In genomic region chrX:152681012-152681411, GRCh38 we compare ENCODE assay signal across 17 cellular contexts. TPM values are rescaled to one million over a fixed set of nuclear protein-coding genes. Genes with fewer than 3 reads are reported as not detected.
A peak's percentile ranks its signal among the peaks of the same experiment; 100 is the strongest.
DNase-seq lines count a peak whose midpoint lies in the region; ATAC-seq, FAIRE-seq and TF ChIP-seq lines count a peak whose summit lies in the region.
"Not testable (repeated sequence)": the region's sequence is repeated elsewhere in the genome, so short reads cannot be mapped to it uniquely, and the experiment has no call there.
"Had no signal": no experiment of that assay in that cellular context is flagged by ENCODE, and none has a peak within 500 bp of the region (broad histone marks: within the 10 kb centered on the region; RNA-seq: fewer than 3 reads in every experiment).

No MANE protein-coding gene starts in this region.

- intact Hi-C loops in activated CD8-positive, alpha-beta T cell treated with anti-CD3 and anti-CD28 coated beads for 36 hours (cut with micrococcal nuclease) = not testable (repeated sequence)

- H3K4me3 Mint-ChIP-seq in activated CD8-positive, alpha-beta T cell treated with anti-CD3 and anti-CD28 coated beads for 36 hours = not testable (repeated sequence)

- not testable (repeated sequence) for H3K4me1 Mint-ChIP-seq in activated CD8-positive, alpha-beta T cell treated with anti-CD3 and anti-CD28 coated beads for 36 hours (ENCODE audit: low read depth)

- H3K27me3 ChIP-seq in keratinocyte (ENCODE audit: control insufficient read depth, extremely low read depth, insufficient read depth, low read length) = not testable (repeated sequence)

- dilution Hi-C loops in keratinocyte (cut with MboI; ENCODE audit: extremely low pct_ligation_motif_present, low sequenced_read_pairs) = not testable (repeated sequence)

- H3K4me1 ChIP-seq in A549; keratinocyte (ENCODE audit: control insufficient read depth, extremely low read depth, insufficient read depth, low read length): not testable (repeated sequence)

- H3K4me2 ChIP-seq in A549; keratinocyte (ENCODE audit: control insufficient read depth, extremely low read depth, insufficient read depth, low read depth, low read length): not testable (repeated sequence)

- not testable (repeated sequence) for H3K79me2 ChIP-seq in keratinocyte (ENCODE audit: control insufficient read depth, insufficient read depth, low read length)

- TF ChIP-seq EP300 in A549 (IDR thresholded peaks at IDR 0.05) = not testable (repeated sequence)

- H3K4me3 ChIP-seq in A549; keratinocyte (ENCODE audit: control insufficient read depth in 2 of 3, extremely low read depth in 1 of 3, insufficient read depth in 2 of 3, low read depth in 1 of 3, low read length in 3 of 3): not testable (repeated sequence)

- not testable (repeated sequence) for TF ChIP-seq RAD21 in A549 (conservative IDR thresholded peaks at IDR 0.05 in 1 of 2, IDR thresholded peaks at IDR 0.05 in 1 of 2)

- not testable (repeated sequence) for H3K9ac ChIP-seq in keratinocyte (ENCODE audit: control insufficient read depth, extremely low read depth, insufficient read depth, low read length)

- FAIRE-seq in A549 (lab: Jason Lieb, UNC) (peak; percentile 92), keratinocyte (lab: Jason Lieb, UNC) (peak; percentile 13)

- ATAC-seq in A549 (peak; percentile 73 to 91; a peak in 5 of 6 replicates), GM18861 (IDR thresholded peaks at IDR 0.05; ENCODE audit: unreplicated experiment) (peak; percentile 92), GM19438 (IDR thresholded peaks at IDR 0.05; ENCODE audit: low read depth, unreplicated experiment) (peak; percentile 89), GM21723 (IDR thresholded peaks at IDR 0.05; ENCODE audit: unreplicated experiment) (peak; percentile 88), HG02885 (IDR thresholded peaks at IDR 0.05; ENCODE audit: poor library complexity, unreplicated experiment) (peak; percentile 97), HG03354 (IDR thresholded peaks at IDR 0.05; ENCODE audit: poor library complexity, severe bottlenecking, unreplicated experiment) (peak; percentile 93)
- peak; percentile 72 for ATAC-seq in activated CD8-positive, alpha-beta T cell treated with anti-CD3 and anti-CD28 coated beads for 36 hours

- not testable (repeated sequence) for H3K9me3 ChIP-seq in A549; keratinocyte (ENCODE audit: control insufficient read depth, low read depth, low read length)

- not testable (repeated sequence) for H2AFZ ChIP-seq in keratinocyte (ENCODE audit: control insufficient read depth, low read length)

- not testable (repeated sequence) for H3K27ac Mint-ChIP-seq in activated CD8-positive, alpha-beta T cell treated with anti-CD3 and anti-CD28 coated beads for 36 hours

- not testable (repeated sequence) for H3K9me1 ChIP-seq in keratinocyte (ENCODE audit: control insufficient read depth, extremely low read depth, insufficient read depth, low read length)

- not testable (repeated sequence) for H3K9me3 Mint-ChIP-seq in activated CD8-positive, alpha-beta T cell treated with anti-CD3 and anti-CD28 coated beads for 36 hours

- not testable (repeated sequence) for TF ChIP-seq CTCF in A549 (IDR thresholded peaks at IDR 0.05); activated CD8-positive, alpha-beta T cell treated with anti-CD3 and anti-CD28 coated beads for 36 hours (IDR thresholded peaks at IDR 0.05); keratinocyte (optimal IDR thresholded peaks at IDR 0.05 in 1 of 3, IDR thresholded peaks at IDR 0.05 in 1 of 3, conservative IDR thresholded peaks at IDR 0.05 in 1 of 3; ENCODE audit: extremely low read depth in 1 of 3, insufficient read depth in 2 of 3, low read length in 3 of 3)

- not testable (repeated sequence) for DNase-seq in A549 (ENCODE audit: low read depth in 1 of 2, low spot score in 1 of 2); activated CD8-positive, alpha-beta T cell treated with anti-CD3 and anti-CD28 coated beads for 36 hours; keratinocyte (ENCODE audit: low read depth, low spot score)

- H4K20me1 ChIP-seq in keratinocyte (ENCODE audit: control insufficient read depth, extremely low read depth, insufficient read depth, low read length) = not testable (repeated sequence)

- no CpG with 5 or more reads among the region's 3 CpGs for WGBS in A549 (ENCODE audit: missing lambda C conversion rate)

- not testable (repeated sequence) for TF ChIP-seq POLR2A in A549 (IDR thresholded peaks at IDR 0.05; ENCODE audit: low read length)

- H3K36me3 Mint-ChIP-seq in activated CD8-positive, alpha-beta T cell treated with anti-CD3 and anti-CD28 coated beads for 36 hours (ENCODE audit: low read depth) = not testable (repeated sequence)

- POLR2A ChIA-PET in A549 (lab: Yijun Ruan, JAX); activated CD8-positive, alpha-beta T cell treated with anti-CD3 and anti-CD28 coated beads for 36 hours (lab: Charles Lee): not testable (repeated sequence)

- CTCF ChIA-PET in A549 (lab: Yijun Ruan, JAX); activated CD8-positive, alpha-beta T cell treated with anti-CD3 and anti-CD28 coated beads for 36 hours (lab: Charles Lee): not testable (repeated sequence)

- not testable (repeated sequence) for H3K36me3 ChIP-seq in keratinocyte (ENCODE audit: control insufficient read depth in 2 of 2, extremely low read depth in 1 of 2, insufficient read depth in 2 of 2, low read length in 2 of 2)

- not testable (repeated sequence) for H3K27me3 Mint-ChIP-seq in activated CD8-positive, alpha-beta T cell treated with anti-CD3 and anti-CD28 coated beads for 36 hours

- not testable (repeated sequence) for H3K27ac ChIP-seq in A549; keratinocyte (ENCODE audit: control insufficient read depth, insufficient read depth, low read length)

RNA-seq across cellular contexts. Expression of gene MAGEA3, which starts 17.6 kb away (rescaled TPM):
- 0.96 and 1.3 TPM in 2 replicates for polyA plus RNA-seq in A549 (2011; rRNA removed)
- 0.99 and 1.4 TPM in 2 replicates for polyA plus RNA-seq in A549 (2012; cell fraction: cytosol; rRNA removed)
- polyA plus RNA-seq in A549 (2012; cell fraction: nucleus; rRNA removed) = 0.69 and 1.3 TPM in 2 replicates
- polyA plus RNA-seq in A549 (2017; fragmentation: RNase III; extraction: RNeasy Plus Mini Kit Qiagen cat#74134 plus additional on column Dnase treatment) = 2.2 to 2.3 TPM (median 2.3 TPM) in 3 replicates
- polyA minus RNA-seq in A549 (2011; rRNA and poly(A)+ RNA removed) = 1.2 and 1.8 TPM in 2 replicates
- not detected for total RNA-seq in activated CD8-positive, alpha-beta T cell treated with anti-CD3 and anti-CD28 coated beads for 36 hours
- polyA plus RNA-seq in keratinocyte = not detected in 3 replicates
- polyA plus RNA-seq in keratinocyte (2011; ENCODE audit: low read depth) = not detected
- not detected in 2 replicates for polyA plus RNA-seq in keratinocyte (2011; cell fraction: cytosol; rRNA removed)
- not detected in 2 replicates for polyA plus RNA-seq in keratinocyte (2011; cell fraction: nucleus; rRNA removed)
- polyA plus RNA-seq in keratinocyte (2012; ENCODE audit: low replicate concordance) = not detected in 2 replicates
- polyA minus RNA-seq in keratinocyte = 0.10 to 0.82 TPM in 2 of 3 replicates, not detected in the other
- polyA minus RNA-seq in keratinocyte (2011; cell fraction: cytosol; rRNA and poly(A)+ RNA removed) = not detected
- not detected in 2 replicates for polyA minus RNA-seq in keratinocyte (2011; cell fraction: nucleus; rRNA and poly(A)+ RNA removed)
- total RNA-seq: activated CD8-positive, alpha-beta T cell treated with anti-CD3 and anti-CD28 coated beads, Interleukin-2, amount 10 ng/mL, durations not matched to agents 7 days and 5 days; breast epithelium; CD4-positive, alpha-beta memory T cell; esophagus squamous epithelium; lower lobe of right lung; mucosa of gallbladder; right cardiac atrium had no signal
- polyA plus RNA-seq: CD4-positive, alpha-beta memory T cell; neural cell; right cardiac atrium had no signal

RNA-seq across cellular contexts. Expression of gene CSAG2, which starts 28.1 kb away (rescaled TPM):
- not detected in 2 replicates for polyA plus RNA-seq in A549 (2011; rRNA removed)
- polyA plus RNA-seq in A549 (2012; cell fraction: cytosol; rRNA removed) = not detected in 2 replicates
- polyA plus RNA-seq in A549 (2012; cell fraction: nucleus; rRNA removed) = not detected in 2 replicates
- polyA plus RNA-seq in A549 (2017; fragmentation: RNase III; extraction: RNeasy Plus Mini Kit Qiagen cat#74134 plus additional on column Dnase treatment) = not detected in 3 replicates
- not detected in 2 replicates for polyA minus RNA-seq in A549 (2011; rRNA and poly(A)+ RNA removed)
- total RNA-seq in activated CD8-positive, alpha-beta T cell treated with anti-CD3 and anti-CD28 coated beads for 36 hours = not detected
- not detected in 3 replicates for polyA plus RNA-seq in keratinocyte
- not detected for polyA plus RNA-seq in keratinocyte (2011; ENCODE audit: low read depth)
- polyA plus RNA-seq in keratinocyte (2011; cell fraction: cytosol; rRNA removed) = not detected in 2 replicates
- not detected in 2 replicates for polyA plus RNA-seq in keratinocyte (2011; cell fraction: nucleus; rRNA removed)
- polyA plus RNA-seq in keratinocyte (2012; ENCODE audit: low replicate concordance) = not detected in 2 replicates
- polyA minus RNA-seq in keratinocyte = not detected in 3 replicates
- polyA minus RNA-seq in keratinocyte (2011; cell fraction: cytosol; rRNA and poly(A)+ RNA removed) = not detected
- not detected in 2 replicates for polyA minus RNA-seq in keratinocyte (2011; cell fraction: nucleus; rRNA and poly(A)+ RNA removed)
- total RNA-seq: activated CD8-positive, alpha-beta T cell treated with anti-CD3 and anti-CD28 coated beads, Interleukin-2, amount 10 ng/mL, durations not matched to agents 7 days and 5 days; breast epithelium; CD4-positive, alpha-beta memory T cell; colonic mucosa; esophagus squamous epithelium; lower lobe of right lung; mucosa of gallbladder; right cardiac atrium had no signal
- polyA plus RNA-seq: CD4-positive, alpha-beta memory T cell; neural cell; right cardiac atrium had no signal

RNA-seq across cellular contexts. Expression of gene MAGEA2B, which starts 33.4 kb away (rescaled TPM):
- polyA plus RNA-seq in A549 (2011; rRNA removed) (0.08 TPM in 1 of 2 replicates, not detected in the other), A549 (2017; fragmentation: RNase III; extraction: RNeasy Plus Mini Kit Qiagen cat#74134 plus additional on column Dnase treatment) (not detected in 3 replicates), keratinocyte (not detected in 3 replicates)
- 0.13 TPM in 1 of 2 replicates, not detected in the other for polyA plus RNA-seq in A549 (2012; cell fraction: cytosol; rRNA removed)
- 0.34 TPM in 1 of 2 replicates, not detected in the other for polyA plus RNA-seq in A549 (2012; cell fraction: nucleus; rRNA removed)
- polyA minus RNA-seq in A549 (2011; rRNA and poly(A)+ RNA removed) = 0.58 TPM in 1 of 2 replicates, not detected in the other
- not detected for total RNA-seq in activated CD8-positive, alpha-beta T cell treated with anti-CD3 and anti-CD28 coated beads for 36 hours
- not detected for polyA plus RNA-seq in keratinocyte (2011; ENCODE audit: low read depth)
- polyA plus RNA-seq in keratinocyte (2011; cell fraction: cytosol; rRNA removed) = not detected in 2 replicates
- polyA plus RNA-seq in keratinocyte (2011; cell fraction: nucleus; rRNA removed) = not detected in 2 replicates
- polyA plus RNA-seq in keratinocyte (2012; ENCODE audit: low replicate concordance) = not detected in 2 replicates
- not detected in 3 replicates for polyA minus RNA-seq in keratinocyte
- not detected for polyA minus RNA-seq in keratinocyte (2011; cell fraction: cytosol; rRNA and poly(A)+ RNA removed)
- polyA minus RNA-seq in keratinocyte (2011; cell fraction: nucleus; rRNA and poly(A)+ RNA removed) = not detected in 2 replicates
- total RNA-seq: activated CD8-positive, alpha-beta T cell treated with anti-CD3 and anti-CD28 coated beads, Interleukin-2, amount 10 ng/mL, durations not matched to agents 7 days and 5 days; breast epithelium; CD4-positive, alpha-beta memory T cell; esophagus squamous epithelium; lower lobe of right lung; mucosa of gallbladder; right cardiac atrium had no signal
- polyA plus RNA-seq: CD4-positive, alpha-beta memory T cell; right cardiac atrium had no signal

RNA-seq across cellular contexts. Expression of gene GABRQ, which starts 43.3 kb away (rescaled TPM):
- polyA plus RNA-seq in A549 (2011; rRNA removed) (0.50 and 0.54 TPM in 2 replicates), A549 (2017; fragmentation: RNase III; extraction: RNeasy Plus Mini Kit Qiagen cat#74134 plus additional on column Dnase treatment) (0.52 to 0.72 TPM (median 0.70 TPM) in 3 replicates), keratinocyte (0.02 to 0.12 TPM (median 0.08 TPM) in 3 replicates)
- polyA plus RNA-seq in A549 (2012; cell fraction: cytosol; rRNA removed) = 0.28 and 0.40 TPM in 2 replicates
- polyA plus RNA-seq in A549 (2012; cell fraction: nucleus; rRNA removed) = 0.19 and 0.27 TPM in 2 replicates
- polyA minus RNA-seq in A549 (2011; rRNA and poly(A)+ RNA removed) = 0.54 and 0.78 TPM in 2 replicates
- not detected for total RNA-seq in activated CD8-positive, alpha-beta T cell treated with anti-CD3 and anti-CD28 coated beads for 36 hours
- polyA plus RNA-seq in keratinocyte (2011; ENCODE audit: low read depth) = not detected
- polyA plus RNA-seq in keratinocyte (2011; cell fraction: cytosol; rRNA removed) = 0.01 and 0.05 TPM in 2 replicates
- 0.08 TPM in 2 replicates for polyA plus RNA-seq in keratinocyte (2011; cell fraction: nucleus; rRNA removed)
- polyA plus RNA-seq in keratinocyte (2012; ENCODE audit: low replicate concordance) = 0.06 TPM in 1 of 2 replicates, not detected in the other
- 0.13 TPM in 1 of 3 replicates, not detected in the others for polyA minus RNA-seq in keratinocyte
- not detected for polyA minus RNA-seq in keratinocyte (2011; cell fraction: cytosol; rRNA and poly(A)+ RNA removed)
- 0.11 TPM in 1 of 2 replicates, not detected in the other for polyA minus RNA-seq in keratinocyte (2011; cell fraction: nucleus; rRNA and poly(A)+ RNA removed)
- total RNA-seq: activated CD8-positive, alpha-beta T cell treated with anti-CD3 and anti-CD28 coated beads, Interleukin-2, amount 10 ng/mL, durations not matched to agents 7 days and 5 days; breast epithelium; CD4-positive, alpha-beta memory T cell; lower lobe of right lung; right cardiac atrium had no signal
- polyA plus RNA-seq: CD4-positive, alpha-beta memory T cell; right cardiac atrium had no signal

RNA-seq across cellular contexts. Expression of gene CSAG1, which starts 52.5 kb away (rescaled TPM):
- polyA plus RNA-seq in A549 (2011; rRNA removed) (1.0 and 1.4 TPM in 2 replicates), A549 (2017; fragmentation: RNase III; extraction: RNeasy Plus Mini Kit Qiagen cat#74134 plus additional on column Dnase treatment) (0.27 to 0.37 TPM in 2 of 3 replicates, not detected in the other), keratinocyte (not detected in 3 replicates)
- polyA plus RNA-seq in A549 (2012; cell fraction: cytosol; rRNA removed) = 0.53 and 0.63 TPM in 2 replicates
- 0.08 and 0.36 TPM in 2 replicates for polyA plus RNA-seq in A549 (2012; cell fraction: nucleus; rRNA removed)
- polyA minus RNA-seq in A549 (2011; rRNA and poly(A)+ RNA removed) = not detected in 2 replicates
- total RNA-seq in activated CD8-positive, alpha-beta T cell treated with anti-CD3 and anti-CD28 coated beads for 36 hours = not detected
- not detected for polyA plus RNA-seq in keratinocyte (2011; ENCODE audit: low read depth)
- not detected in 2 replicates for polyA plus RNA-seq in keratinocyte (2011; cell fraction: cytosol; rRNA removed)
- not detected in 2 replicates for polyA plus RNA-seq in keratinocyte (2011; cell fraction: nucleus; rRNA removed)
- not detected in 2 replicates for polyA plus RNA-seq in keratinocyte (2012; ENCODE audit: low replicate concordance)
- not detected in 3 replicates for polyA minus RNA-seq in keratinocyte
- not detected for polyA minus RNA-seq in keratinocyte (2011; cell fraction: cytosol; rRNA and poly(A)+ RNA removed)
- not detected in 2 replicates for polyA minus RNA-seq in keratinocyte (2011; cell fraction: nucleus; rRNA and poly(A)+ RNA removed)
- total RNA-seq: activated CD8-positive, alpha-beta T cell treated with anti-CD3 and anti-CD28 coated beads, Interleukin-2, amount 10 ng/mL, durations not matched to agents 7 days and 5 days; breast epithelium; CD4-positive, alpha-beta memory T cell; colonic mucosa; esophagus squamous epithelium; lower lobe of right lung; mucosa of gallbladder; right cardiac atrium had no signal
- polyA plus RNA-seq: CD4-positive, alpha-beta memory T cell; neural cell; right cardiac atrium had no signal
